In the genomic region with DNA sequence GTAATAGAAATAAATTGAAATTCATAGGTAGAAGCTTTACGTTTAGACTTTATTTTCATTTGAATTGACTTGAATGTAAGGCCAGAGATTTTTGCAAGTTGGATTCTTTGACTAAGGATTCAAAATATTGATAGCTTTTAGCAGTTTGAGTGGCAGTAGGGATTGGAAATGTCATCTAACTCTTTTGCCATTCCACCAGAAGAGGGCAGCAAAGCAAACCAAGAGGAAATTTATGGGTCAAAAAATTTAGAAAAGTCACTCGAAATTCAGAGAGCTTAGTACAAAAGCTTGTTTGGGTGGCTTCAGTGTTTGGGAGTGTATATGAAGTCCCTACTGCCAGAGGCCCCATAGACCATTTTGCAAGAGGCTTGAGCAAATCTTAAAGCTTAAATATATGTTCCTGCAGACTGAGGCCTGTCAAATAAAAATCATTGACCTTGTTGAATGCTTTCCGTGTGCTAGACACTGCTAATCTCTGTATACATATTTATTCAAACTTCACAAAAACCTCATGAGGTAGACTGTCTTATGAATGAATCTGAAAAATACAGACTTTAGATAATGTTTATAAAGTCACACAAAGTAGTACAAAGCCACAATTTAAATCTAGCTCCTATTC, we compare ENCODE assay signal across 8 cellular contexts. TPM values are rescaled to one million over a fixed set of nuclear protein-coding genes. Genes with fewer than 3 reads are reported as not detected.
A peak's percentile ranks its signal among the peaks of the same experiment; 100 is the strongest.
DNase-seq lines count a peak whose midpoint lies in the region; ATAC-seq, FAIRE-seq and TF ChIP-seq lines count a peak whose summit lies in the region.

No MANE protein-coding gene starts in this region.

- no peak overlapping the region for H3K4me3 ChIP-seq in spleen

- H3K9me3 Mint-ChIP-seq in activated CD4-positive, alpha-beta T cell treated with anti-CD3 and anti-CD28 coated beads, Interleukin-2, amount 10 ng/mL, durations not matched to agents 24 days and 14 days, result no peaks in the 10 kb centered on the region

- FAIRE-seq in A204.1 (lab: Jason Lieb, UNC), result peak; percentile 57

- no peak overlapping the region for H3K4me3 Mint-ChIP-seq in activated CD4-positive, alpha-beta T cell treated with anti-CD3 and anti-CD28 coated beads, Interleukin-2, amount 10 ng/mL, durations not matched to agents 24 days and 14 days

- H3K27me3 Mint-ChIP-seq in activated CD4-positive, alpha-beta T cell treated with anti-CD3 and anti-CD28 coated beads, Interleukin-2, amount 10 ng/mL, durations not matched to agents 24 days and 14 days, result no peaks in the 10 kb centered on the region

- peak; percentile 47 for DNase-seq in DMS53 treated with DMSO at 0.1 percent for 48 hours (lab: John Stamatoyannopoulos, UW; ENCODE audit: unreplicated experiment)
- DNase-seq in NCI-H1092 treated with DMSO at 0.1 percent for 48 hours (lab: John Stamatoyannopoulos, UW), result peak; percentile 33
- DNase-seq in activated CD4-positive, alpha-beta T cell treated with anti-CD3 and anti-CD28 coated beads, Interleukin-2, amount 10 ng/mL, durations not matched to agents 24 days and 14 days, result peak; percentile 81
- peak; percentile 31 for DNase-seq in glomerular endothelial cell (ENCODE audit: extremely low read depth, low read depth, low spot score)
- no peak for DNase-seq in spleen

- no peak for ATAC-seq in HG02642 (IDR thresholded peaks at IDR 0.05; ENCODE audit: poor library complexity, unreplicated experiment)
- no peak for ATAC-seq in GM19023 (IDR thresholded peaks at IDR 0.05; ENCODE audit: unreplicated experiment)

- H3K4me1 ChIP-seq in spleen, result peaks cover 0 to 17% (median 3%) of the 10 kb centered on the region in 6 donors

- H3K27ac Mint-ChIP-seq in activated CD4-positive, alpha-beta T cell treated with anti-CD3 and anti-CD28 coated beads, Interleukin-2, amount 10 ng/mL, durations not matched to agents 24 days and 14 days, result no peak overlapping the region

- no peak overlapping the region for H3K27ac ChIP-seq in spleen

- no peak for TF ChIP-seq POLR2A in spleen (IDR thresholded peaks at IDR 0.05)

- WGBS in spleen, 5 donors, result 19 to 49% (median 42%) methylated on average over 3 of the region's 3 CpGs

- peak; percentile 19 to 73 (median 59) for TF ChIP-seq CTCF in spleen (IDR thresholded peaks at IDR 0.05 in 8 of 11, conservative IDR thresholded peaks at IDR 0.05 in 3 of 11)

- no peaks in the 10 kb centered on the region for H3K4me1 Mint-ChIP-seq in activated CD4-positive, alpha-beta T cell treated with anti-CD3 and anti-CD28 coated beads, Interleukin-2, amount 10 ng/mL, durations not matched to agents 24 days and 14 days

- intact Hi-C loops in activated CD4-positive, alpha-beta T cell treated with anti-CD3 and anti-CD28 coated beads, Interleukin-2, amount 10 ng/mL, durations not matched to agents 24 days and 14 days (cut with micrococcal nuclease), result loop anchor here (1.0 to 5.0 kb wide), 2 partner anchors 108 to 286 kb away; no protein-coding TSS in a partner anchor
- intact Hi-C loops in spleen (cut with DNase I; ENCODE audit: low total_unique reads), result loop anchor here (5.0 kb wide), 1 partner anchor 106 kb away; no protein-coding TSS in a partner anchor

- no peaks in the 10 kb centered on the region for H3K36me3 Mint-ChIP-seq in activated CD4-positive, alpha-beta T cell treated with anti-CD3 and anti-CD28 coated beads, Interleukin-2, amount 10 ng/mL, durations not matched to agents 24 days and 14 days (ENCODE audit: low read depth)

- H3K36me3 ChIP-seq in spleen, result peaks cover 0 to 69% (median 17%) of the 10 kb centered on the region in 6 donors

- no peaks in the 10 kb centered on the region for H3K9me3 ChIP-seq in spleen

- no peaks in the 10 kb centered on the region for H3K27me3 ChIP-seq in spleen (replicated peaks in 1 of 7)

RNA-seq across cellular contexts. Expression of gene RSBN1L, which starts 44.6 kb away (rescaled TPM):
- 26.3 and 31.3 TPM in 2 replicates for total RNA-seq in activated CD4-positive, alpha-beta T cell treated with anti-CD3 and anti-CD28 coated beads, Interleukin-2, amount 10 ng/mL, durations not matched to agents 24 days and 14 days
- total RNA-seq in glomerular endothelial cell, result 13.0 and 15.5 TPM in 2 replicates
- total RNA-seq in spleen, result 10 to 100 TPM; 25.5 to 32.5 (median 29.0) TPM
- 10 to 100 TPM in 1 of 3 donors, 1 to 10 TPM in 2; 9.4 to 12.3 (median 9.6) TPM for polyA plus RNA-seq in spleen
